ENCODE assay signal across 21 cellular contexts in the genomic region with DNA sequence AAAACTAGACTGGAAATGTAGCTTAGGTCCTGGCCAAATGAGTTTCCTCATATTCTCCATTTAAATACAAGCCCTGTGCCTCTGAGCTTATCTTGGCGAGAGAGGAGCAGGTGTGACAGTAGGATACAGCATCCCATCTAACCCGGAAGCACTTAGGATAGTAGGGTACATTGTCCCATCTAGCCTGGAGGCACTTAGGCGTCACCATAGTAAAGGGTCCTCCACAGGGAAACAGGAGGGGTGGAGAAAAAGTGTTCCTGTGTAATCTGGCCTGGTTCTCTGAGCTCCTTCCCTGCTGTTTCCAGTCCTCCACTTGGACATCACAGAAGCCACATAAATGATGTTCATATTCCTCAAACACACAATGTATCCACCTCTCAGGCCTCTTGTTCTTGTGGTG.
"Had no signal": no experiment of that assay in that cellular context is flagged by ENCODE, and none has a peak within 500 bp of the region (broad histone marks: within the 10 kb centered on the region; RNA-seq: fewer than 3 reads in every experiment).

No MANE protein-coding gene starts in this region.

- DNase-seq: foreskin keratinocyte; kidney; left cardiac atrium; left ventricle myocardium superior; mesendoderm; naive thymus-derived CD4-positive, alpha-beta T cell; nephron progenitor cell; retina; sigmoid colon; stimulated activated CD4-positive, alpha-beta T cell treated with anti-CD3 and anti-CD28 coated beads, Interleukin-2, amount 100 ng/mL, for 24 hours; stimulated activated CD4-positive, alpha-beta T cell treated with anti-CD3 and anti-CD28 coated beads, Interleukin-4, amount 100 ng/mL, for 4 hours; stimulated activated naive B cell treated with anti-CD40 and anti-IgM and Interleukin-4, amounts not matched to agents 10 μg/mL and 1 μg/mL and 100 μg/mL, for 72 hours; stimulated activated naive CD8-positive, alpha-beta T cell treated with anti-CD3 and anti-CD28 coated beads, Interleukin-15, amount 100 ng/mL, for 72 hours; testis; upper lobe of right lung had no signal

- H3K4me1 ChIP-seq: foreskin keratinocyte, parathyroid adenoma, prostate gland, sigmoid colon, testis, upper lobe of right lung had no signal

- ATAC-seq: foreskin keratinocyte; naive thymus-derived CD4-positive, alpha-beta T cell; stimulated activated naive B cell treated with anti-CD40 and anti-IgM and Interleukin-4, amounts not matched to agents 10 μg/mL and 1 μg/mL and 100 μg/mL, for 72 hours; stimulated activated naive CD8-positive, alpha-beta T cell treated with anti-CD3 and anti-CD28 coated beads, Interleukin-15, amount 100 ng/mL, for 72 hours; upper lobe of right lung had no signal

- H3K9ac ChIP-seq: parathyroid adenoma had no signal

- H3K4me3 ChIP-seq: hepatocyte, prostate gland, sigmoid colon, skin epidermis, testis, tibial nerve, upper lobe of right lung had no signal

- H3K9me3 ChIP-seq: prostate gland, sigmoid colon, testis, tibial nerve, upper lobe of right lung had no signal

- FAIRE-seq: colon, kidney had no signal

- H3K27me3 ChIP-seq: foreskin keratinocyte, hepatocyte, sigmoid colon, testis, tibial nerve, upper lobe of right lung had no signal

- H2AFZ ChIP-seq: hepatocyte, parathyroid adenoma had no signal

- H3K79me2 ChIP-seq: hepatocyte, parathyroid adenoma had no signal

- H3K27ac ChIP-seq: foreskin keratinocyte, hepatocyte, parathyroid adenoma, prostate gland, sigmoid colon, skin epidermis, testis, tibial nerve, upper lobe of right lung had no signal

- H3K4me2 ChIP-seq: hepatocyte had no signal

- H3K36me3 ChIP-seq: prostate gland, sigmoid colon, tibial nerve, upper lobe of right lung had no signal
